23 cellular contexts compared by ENCODE assay signal in the genomic region with DNA sequence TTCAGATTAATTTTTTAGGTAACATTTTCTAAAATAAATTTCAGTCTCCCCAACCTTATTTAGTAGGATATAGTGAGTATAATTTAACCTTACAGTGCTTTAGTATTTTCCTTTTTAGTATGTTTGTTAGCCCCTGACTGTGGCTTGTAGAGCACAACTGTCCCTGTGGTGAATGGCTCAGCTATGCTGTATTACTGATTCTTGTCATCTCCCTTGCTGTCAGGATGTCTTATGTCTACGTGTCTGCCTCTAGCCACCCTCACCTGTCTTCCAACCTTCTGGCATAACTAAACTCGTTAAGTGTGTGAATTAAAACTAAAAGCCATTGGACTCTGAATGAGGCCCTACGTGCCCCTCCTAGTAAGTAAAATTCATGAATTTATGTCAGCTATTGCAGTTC.
"Had no signal": no experiment of that assay in that cellular context is flagged by ENCODE, and none has a peak within 500 bp of the region (broad histone marks: within the 10 kb centered on the region; RNA-seq: fewer than 3 reads in every experiment).

No MANE protein-coding gene starts in this region.

- DNase-seq: effector memory CD8-positive, alpha-beta T cell; head of caudate nucleus; hippocampal formation; left colon; left ventricle myocardium superior; naive thymus-derived CD8-positive, alpha-beta T cell; sigmoid colon; stimulated activated CD4-positive, alpha-beta T cell treated with anti-CD3 and anti-CD28 coated beads, Interleukin-2, amount 100 ng/mL, for 24 hours; stimulated activated CD4-positive, alpha-beta T cell treated with anti-CD3 and anti-CD28 coated beads, Interleukin-4, amount 100 ng/mL, for 4 hours; stimulated activated naive B cell treated with anti-CD40 and anti-IgM and Interleukin-4, amounts not matched to agents 10 μg/mL and 1 μg/mL and 100 μg/mL, for 72 hours; stimulated activated naive CD8-positive, alpha-beta T cell treated with anti-CD3 and anti-CD28 coated beads, Interleukin-15, amount 100 ng/mL, for 72 hours; testis; upper lobe of right lung had no signal

- H3K9me3 ChIP-seq: esophagus muscularis mucosa, gastroesophageal sphincter, right atrium auricular region, sigmoid colon, testis, upper lobe of right lung, vagina had no signal

- H3K27me3 ChIP-seq: esophagus muscularis mucosa, gastroesophageal sphincter, right atrium auricular region, sigmoid colon, testis, tibial nerve, upper lobe of right lung, vagina had no signal

- H3K4me3 Mint-ChIP-seq: dendritic cell treated with granulocyte-macrophage colony-stimulating factor and Interleukin-4, amounts not matched to agents 40 ng/mL and 50 ng/mL, for 4 days; effector memory CD8-positive, alpha-beta T cell; naive thymus-derived CD8-positive, alpha-beta T cell; neural crest cell; stimulated activated naive B cell treated with anti-CD40 and anti-IgM and Interleukin-4, amounts not matched to agents 10 μg/mL and 1 μg/mL and 100 μg/mL, for 72 hours; stimulated activated naive CD8-positive, alpha-beta T cell treated with anti-CD3 and anti-CD28 coated beads, Interleukin-15, amount 100 ng/mL, for 72 hours had no signal

- H3K9me3 Mint-ChIP-seq: dendritic cell treated with granulocyte-macrophage colony-stimulating factor and Interleukin-4, amounts not matched to agents 40 ng/mL and 50 ng/mL, for 4 days; effector memory CD8-positive, alpha-beta T cell had no signal

- H3K27me3 Mint-ChIP-seq: dendritic cell treated with granulocyte-macrophage colony-stimulating factor and Interleukin-4, amounts not matched to agents 40 ng/mL and 50 ng/mL, for 4 days; effector memory CD8-positive, alpha-beta T cell; naive thymus-derived CD8-positive, alpha-beta T cell; stimulated activated naive B cell treated with anti-CD40 and anti-IgM and Interleukin-4, amounts not matched to agents 10 μg/mL and 1 μg/mL and 100 μg/mL, for 72 hours; stimulated activated naive CD8-positive, alpha-beta T cell treated with anti-CD3 and anti-CD28 coated beads, Interleukin-15, amount 100 ng/mL, for 72 hours had no signal

- H3K4me1 ChIP-seq: gastroesophageal sphincter, testis, tibial nerve, upper lobe of right lung, vagina had no signal

- H3K4me3 ChIP-seq: esophagus muscularis mucosa, gastroesophageal sphincter, lung, right atrium auricular region, sigmoid colon, skin epidermis, testis, tibial nerve, upper lobe of right lung, vagina had no signal

- ATAC-seq: effector memory CD8-positive, alpha-beta T cell; gastroesophageal sphincter; left colon; left ventricle myocardium superior; naive thymus-derived CD8-positive, alpha-beta T cell; stimulated activated naive B cell treated with anti-CD40 and anti-IgM and Interleukin-4, amounts not matched to agents 10 μg/mL and 1 μg/mL and 100 μg/mL, for 72 hours; stimulated activated naive CD8-positive, alpha-beta T cell treated with anti-CD3 and anti-CD28 coated beads, Interleukin-15, amount 100 ng/mL, for 72 hours; upper lobe of right lung had no signal

- H3K27ac Mint-ChIP-seq: dendritic cell treated with granulocyte-macrophage colony-stimulating factor and Interleukin-4, amounts not matched to agents 40 ng/mL and 50 ng/mL, for 4 days; effector memory CD8-positive, alpha-beta T cell; naive thymus-derived CD8-positive, alpha-beta T cell; stimulated activated naive B cell treated with anti-CD40 and anti-IgM and Interleukin-4, amounts not matched to agents 10 μg/mL and 1 μg/mL and 100 μg/mL, for 72 hours; stimulated activated naive CD8-positive, alpha-beta T cell treated with anti-CD3 and anti-CD28 coated beads, Interleukin-15, amount 100 ng/mL, for 72 hours had no signal

- H3K4me1 Mint-ChIP-seq: neural crest cell had no signal

- H3K27ac ChIP-seq: epithelial cell of prostate, esophagus muscularis mucosa, gastroesophageal sphincter, right atrium auricular region, sigmoid colon, skin epidermis, testis, tibial nerve, upper lobe of right lung, vagina had no signal
